ENCODE assay signal across 28 cellular contexts in genomic region chr11:81002374-81002773, GRCh38.
"Had no signal": no experiment of that assay in that cellular context is flagged by ENCODE, and none has a peak within 500 bp of the region (broad histone marks: within the 10 kb centered on the region; RNA-seq: fewer than 3 reads in every experiment).

No MANE protein-coding gene starts in this region.

- H3K9me3 ChIP-seq: Peyer's patch, SJSA1, SK-N-SH had no signal

- H3K27me3 ChIP-seq: Peyer's patch, SJSA1 had no signal

- H3K9me2 ChIP-seq: SK-N-SH had no signal

- H3K36me3 ChIP-seq: Peyer's patch, SJSA1 had no signal

- ATAC-seq: PC-3 had no signal

- H3K27ac ChIP-seq: Peyer's patch, SJSA1 had no signal

- DNase-seq: MM.1S, MV-4-11, NCI-H1092, NCI-H1105, NCI-H1417 treated with DMSO at 0.1 percent for 48 hours, NCI-H1436 treated with DMSO at 0.1 percent for 48 hours, NCI-H1694 treated with DMSO at 0.1 percent for 48 hours, NCI-H187 treated with DMSO at 0.1 percent for 48 hours, NCI-H2029, NCI-H2081, NCI-H2171 treated with DMSO at 0.1 percent for 48 hours, NCI-H2227 treated with DMSO at 0.1 percent for 48 hours, NCI-H345, NCI-H446, NCI-H510A treated with DMSO at 0.1 percent for 48 hours, NCI-H524 treated with DMSO at 0.1 percent for 48 hours, NCI-H526 treated with DMSO at 0.1 percent for 48 hours, NCI-H774, OCI-M1, PC-3, Peyer's patch, Right ventricle myocardium superior, RPMI8226, SHP77 treated with DMSO at 0.1 percent for 48 hours, SK-N-SH, SW 1271, T-helper 1 cell had no signal

- H3K4me2 ChIP-seq: SK-N-SH had no signal

- H3K4me3 ChIP-seq: Peyer's patch, SJSA1 had no signal

- H3K9ac ChIP-seq: SK-N-SH had no signal

- H3K4me1 ChIP-seq: Peyer's patch, SJSA1 had no signal
